9 cellular contexts compared by ENCODE assay signal in genomic region chr14:92794961-92795360, GRCh38. TPM values are rescaled to one million over a fixed set of nuclear protein-coding genes. Genes with fewer than 3 reads are reported as not detected.
DNase-seq lines count a peak whose midpoint lies in the region; ATAC-seq and TF ChIP-seq lines count a peak whose summit lies in the region.
"Had no signal": no experiment of that assay in that cellular context is flagged by ENCODE, and none has a peak within 500 bp of the region (broad histone marks: within the 10 kb centered on the region; RNA-seq: fewer than 3 reads in every experiment).

No MANE protein-coding gene starts in this region.

- H3K27me3 ChIP-seq in CD8-positive, alpha-beta memory T cell (ENCODE audit: insufficient read depth, low read length, poor library complexity, severe bottlenecking) = no peaks in the 10 kb centered on the region
- no peaks in the 10 kb centered on the region for H3K27me3 ChIP-seq in PC-9 (ENCODE audit: insufficient read depth, low read depth)

- BruUV-seq in PC-9 (replicated peaks; lab: Mats Ljungman, UMichigan) = no TSS peak

- no peaks in the 10 kb centered on the region for H3K9me3 ChIP-seq in CD8-positive, alpha-beta memory T cell (ENCODE audit: low read length)
- peaks cover 2% of the 10 kb centered on the region; the same call in 1 of the 2 replicates for H3K9me3 ChIP-seq in PC-9 (ENCODE audit: insufficient read depth, low read depth)

- no peak for DNase-seq in CD8-positive, alpha-beta memory T cell
- DNase-seq in PC-9 = no peak
- no peak for DNase-seq in epithelial cell of prostate (ENCODE audit: low read depth, low spot score)
- no peak for DNase-seq in osteocyte (ENCODE audit: extremely low spot score, unreplicated experiment)
- DNase-seq in NCI-H1436 (lab: John Stamatoyannopoulos, UW) = no peak
- DNase-seq: RPMI8226 had no signal

- H3K27me3 Mint-ChIP-seq in CD8-positive, alpha-beta memory T cell = peaks cover 0 to 4% of the 10 kb centered on the region in 2 donors
- H3K27me3 Mint-ChIP-seq in osteocyte (ENCODE audit: unreplicated experiment) = no peaks in the 10 kb centered on the region

- peak overlapping the region; percentile 78 for H2AFZ ChIP-seq in PC-9

- peak overlapping the region; percentile 83 for H3K4me3 ChIP-seq in CD8-positive, alpha-beta memory T cell (ENCODE audit: low read length)
- peak overlapping the region; percentile 89 for H3K4me3 ChIP-seq in PC-9

- H3K9me3 Mint-ChIP-seq in CD8-positive, alpha-beta memory T cell = peaks cover under 1 to 14% (median 10%) of the 10 kb centered on the region in 5 donors
- H3K9me3 Mint-ChIP-seq in osteocyte (ENCODE audit: unreplicated experiment) = no peaks in the 10 kb centered on the region

- H3K79me2 ChIP-seq in PC-9 (ENCODE audit: low read depth) = peaks cover 48% of the 10 kb centered on the region

- H3K27ac Mint-ChIP-seq in CD8-positive, alpha-beta memory T cell = peak overlapping the region; percentile 71 to 97 (median 90)
- H3K27ac Mint-ChIP-seq in osteocyte (ENCODE audit: unreplicated experiment) = peak overlapping the region; percentile 95

- peak overlapping the region; percentile 79 to 97 (median 94) for H3K4me3 Mint-ChIP-seq in CD8-positive, alpha-beta memory T cell
- H3K4me3 Mint-ChIP-seq in osteocyte (ENCODE audit: unreplicated experiment) = peak overlapping the region; percentile 93

- H3K4me2 ChIP-seq in PC-9 = peak overlapping the region; percentile 96

- intact Hi-C loops in PC-9 (cut with micrococcal nuclease; ENCODE audit: unreplicated experiment) = loop anchor here (5.0 kb wide), 1 partner anchor 48 kb away; the partner anchor contains the start of gene LGMN

- POLR2A ChIA-PET in CD8-positive, alpha-beta memory T cell (lab: Charles Lee) = no interaction called here
- POLR2A ChIA-PET in PC-9 (lab: Charles Lee; ENCODE audit: unreplicated experiment) = no interaction called here

- peaks cover 27% of the 10 kb centered on the region for H3K4me1 ChIP-seq in CD8-positive, alpha-beta memory T cell (ENCODE audit: insufficient read depth, low read length)
- peaks cover 26% of the 10 kb centered on the region for H3K4me1 ChIP-seq in PC-9 (replicated peaks; ENCODE audit: insufficient read depth)

- peak overlapping the region; percentile 87 for H3K27ac ChIP-seq in CD8-positive, alpha-beta memory T cell (ENCODE audit: low read depth, low read length)
- H3K27ac ChIP-seq in PC-9 = peak overlapping the region; percentile 68
- peak overlapping the region; percentile 91 for H3K27ac ChIP-seq in epithelial cell of prostate

- peaks cover 5% of the 10 kb centered on the region; the same call in 1 of the 2 replicates for H4K20me1 ChIP-seq in PC-9 (ENCODE audit: insufficient read depth)

- H3K4me1 Mint-ChIP-seq in CD8-positive, alpha-beta memory T cell = peaks cover 33 to 51% (median 46%) of the 10 kb centered on the region in 3 donors
- H3K4me1 Mint-ChIP-seq in osteocyte (ENCODE audit: unreplicated experiment) = peaks cover 27% of the 10 kb centered on the region

- no peak for ATAC-seq in GM18873 (IDR thresholded peaks at IDR 0.05; ENCODE audit: low FRiP score, unreplicated experiment)
- ATAC-seq in HG02610 (IDR thresholded peaks at IDR 0.05; ENCODE audit: unreplicated experiment) = no peak
- ATAC-seq in GM19397 (IDR thresholded peaks at IDR 0.05; ENCODE audit: unreplicated experiment) = no peak

- H3K36me3 Mint-ChIP-seq in CD8-positive, alpha-beta memory T cell = peaks cover 4 to 37% (median 7%) of the 10 kb centered on the region in 3 donors
- H3K36me3 Mint-ChIP-seq in osteocyte (ENCODE audit: unreplicated experiment) = peaks cover 12% of the 10 kb centered on the region

- H3K36me3 ChIP-seq in CD8-positive, alpha-beta memory T cell (ENCODE audit: insufficient read depth, low read length) = peaks cover 15% of the 10 kb centered on the region
- peaks cover 13% of the 10 kb centered on the region for H3K36me3 ChIP-seq in PC-9 (ENCODE audit: low read depth)

- TF ChIP-seq CTCF in PC-9 (conservative IDR thresholded peaks at IDR 0.05) (no peak), osteocyte (IDR thresholded peaks at IDR 0.05) (no peak)

- no peaks in the 10 kb centered on the region for H3K9me2 ChIP-seq in PC-9 (ENCODE audit: insufficient read depth)

- CTCF ChIA-PET in CD8-positive, alpha-beta memory T cell (lab: Charles Lee) = no interaction called here
- CTCF ChIA-PET in PC-9 (lab: Charles Lee) = no interaction called here

- peaks cover 16% of the 10 kb centered on the region for H3F3A ChIP-seq in PC-9 (ENCODE audit: insufficient read depth, low read depth)

RNA-seq across cellular contexts. Expression of gene GOLGA5, which starts 0.9 kb away (rescaled TPM):
- 10 to 100 TPM; 17.4 to 19.8 TPM for total RNA-seq in CD8-positive, alpha-beta memory T cell
- 25.6 TPM for polyA plus RNA-seq in CD8-positive, alpha-beta memory T cell
- total RNA-seq in PC-9 (2021) (17.2 and 22.6 TPM in 2 replicates), osteocyte (41.1 and 43.2 TPM in 2 replicates)

RNA-seq across cellular contexts. Expression of gene LGMN, which starts 46.5 kb away (rescaled TPM):
- 1 to 10 TPM; 6.0 to 7.0 TPM for total RNA-seq in CD8-positive, alpha-beta memory T cell
- 7.0 TPM for polyA plus RNA-seq in CD8-positive, alpha-beta memory T cell
- total RNA-seq in PC-9 (2021) (48.8 and 50.8 TPM in 2 replicates), osteocyte (65.0 and 66.3 TPM in 2 replicates)
